In genomic region chr2:74426181-74426758, GRCh38 we compare ENCODE assay signal across 18 cellular contexts. TPM values are rescaled to one million over a fixed set of nuclear protein-coding genes. Genes with fewer than 3 reads are reported as not detected.
DNase-seq lines count a peak whose midpoint lies in the region; ATAC-seq and TF ChIP-seq lines count a peak whose summit lies in the region.
"Had no signal": no experiment of that assay in that cellular context is flagged by ENCODE, and none has a peak within 500 bp of the region (broad histone marks: within the 10 kb centered on the region; RNA-seq: fewer than 3 reads in every experiment).

No MANE protein-coding gene starts in this region.

- intact Hi-C loops in mammary epithelial cell (cut with micrococcal nuclease) (no loop called here), MCF 10A (cut with micrococcal nuclease) (no loop called here)

- BruUV-seq in mammary epithelial cell (replicated peaks; lab: Mats Ljungman, UMichigan) (no TSS peak), MCF 10A (replicated peaks; lab: Mats Ljungman, UMichigan) (no TSS peak)

- POLR2A ChIA-PET in MCF 10A (lab: Yijun Ruan, JAX), result interaction anchor here (0.6 to 4.8 kb wide), 4 partner anchors 12 to 38 kb away, joined by 3 to 38 read pairs (median 5); partner anchors contain the start of gene RTKN

- 92% methylated on average over 2 of the region's 14 CpGs for WGBS in mammary epithelial cell (ENCODE audit: low coverage, missing lambda C conversion rate)

- H3K4me1 ChIP-seq in mammary epithelial cell (ENCODE audit: insufficient read depth, low read length) (peaks cover 65% of the 10 kb centered on the region), neural progenitor cell (no peaks in the 10 kb centered on the region)

- H4K20me1 ChIP-seq in mammary epithelial cell (ENCODE audit: insufficient read depth, low read length) (no peaks in the 10 kb centered on the region), neural progenitor cell (ENCODE audit: low read depth) (peaks cover 24% of the 10 kb centered on the region)

- H3K4me3 Mint-ChIP-seq in MCF 10A (ENCODE audit: unreplicated experiment) (no peak overlapping the region), endothelial cell (ENCODE audit: unreplicated experiment) (peak overlapping the region; percentile 51), neural progenitor cell (no peak overlapping the region)
- H3K4me3 Mint-ChIP-seq: CD8-positive, alpha-beta memory T cell; GM23338 had no signal

- no peak for ATAC-seq in GM21529 (IDR thresholded peaks at IDR 0.05; ENCODE audit: unreplicated experiment)
- ATAC-seq: GM23338 had no signal

- dilution Hi-C loops in mammary epithelial cell (cut with HindIII; ENCODE audit: low sequenced_read_pairs), result no loop called here

- H3K4me1 Mint-ChIP-seq in MCF 10A (ENCODE audit: insufficient read depth, unreplicated experiment), result peaks cover 22% of the 10 kb centered on the region
- peaks cover 10% of the 10 kb centered on the region for H3K4me1 Mint-ChIP-seq in endothelial cell (ENCODE audit: unreplicated experiment)
- H3K4me1 Mint-ChIP-seq in neural progenitor cell, result peaks cover 24% of the 10 kb centered on the region

- H3K4me2 ChIP-seq in mammary epithelial cell (ENCODE audit: insufficient read depth, low read depth, low read length), result peak overlapping the region; percentile 17
- no peak overlapping the region for H3K4me2 ChIP-seq in neural progenitor cell
- H3K4me2 ChIP-seq: BLaER1 treated with 17β-estradiol and CSF1 and Interleukin-3, amounts not matched to agents 10 nM and 100 nM; GM23338 had no signal

- DNase-seq in mammary epithelial cell, result no peak
- DNase-seq in MCF 10A (ENCODE audit: unreplicated experiment), result no peak
- DNase-seq in endothelial cell (ENCODE audit: low spot score), result no peak
- no peak for DNase-seq in neural progenitor cell (ENCODE audit: low spot score)
- DNase-seq in NCI-H1436 treated with DMSO at 0.1 percent for 48 hours (lab: John Stamatoyannopoulos, UW), result no peak
- DNase-seq in NCI-H128 (lab: John Stamatoyannopoulos, UW; ENCODE audit: unreplicated experiment), result no peak
- no peak for DNase-seq in activated CD4-positive, CD25-positive, alpha-beta regulatory T cell (lab: John Stamatoyannopoulos, UW)
- DNase-seq: CD8-positive, alpha-beta memory T cell; GF-D8; NCI-H1436; NCI-H2029 treated with DMSO at 0.1 percent for 48 hours; NCI-H748 treated with DMSO at 0.1 percent for 48 hours; OCI-M1 had no signal

- no peaks in the 10 kb centered on the region for H3K9me3 Mint-ChIP-seq in MCF 10A (ENCODE audit: unreplicated experiment)
- no peaks in the 10 kb centered on the region for H3K9me3 Mint-ChIP-seq in endothelial cell (ENCODE audit: unreplicated experiment)
- H3K9me3 Mint-ChIP-seq in neural progenitor cell, result no peaks in the 10 kb centered on the region
- H3K9me3 Mint-ChIP-seq: CD8-positive, alpha-beta memory T cell; GM23338 had no signal

- H3K9me3 ChIP-seq in mammary epithelial cell (replicated peaks; ENCODE audit: insufficient read depth, low read length), result no peaks in the 10 kb centered on the region
- H3K9me3 ChIP-seq in neural progenitor cell (ENCODE audit: low read depth), result no peaks in the 10 kb centered on the region
- H3K9me3 ChIP-seq: BLaER1 treated with 17β-estradiol and CSF1 and Interleukin-3, amounts not matched to agents 10 nM and 100 nM; SJSA1 had no signal

- H3K36me3 ChIP-seq in mammary epithelial cell (ENCODE audit: insufficient read depth, low read length), result peaks cover 32% of the 10 kb centered on the region
- H3K36me3 ChIP-seq in neural progenitor cell, result no peaks in the 10 kb centered on the region

- H3K79me2 ChIP-seq in mammary epithelial cell (ENCODE audit: insufficient read depth, low read length) (peaks cover 32% of the 10 kb centered on the region), neural progenitor cell (ENCODE audit: low read depth) (peaks cover 16% of the 10 kb centered on the region)

- no peak for TF ChIP-seq CTCF in mammary epithelial cell (conservative IDR thresholded peaks at IDR 0.05 in 1 of 2, IDR thresholded peaks at IDR 0.05 in 1 of 2; ENCODE audit: extremely low read depth in 1 of 2, insufficient read depth in 1 of 2, low read depth in 1 of 2, low read length in 2 of 2)
- TF ChIP-seq CTCF in MCF 10A (IDR thresholded peaks at IDR 0.05; ENCODE audit: unreplicated experiment), result no peak
- no peak for TF ChIP-seq CTCF in endothelial cell (IDR thresholded peaks at IDR 0.05; ENCODE audit: unreplicated experiment)
- no peak for TF ChIP-seq CTCF in neural progenitor cell (IDR thresholded peaks at IDR 0.05)

- H3K27ac Mint-ChIP-seq in MCF 10A (ENCODE audit: low read depth, unreplicated experiment), result no peak overlapping the region
- no peak overlapping the region for H3K27ac Mint-ChIP-seq in endothelial cell (ENCODE audit: unreplicated experiment)
- peak overlapping the region; percentile 60 for H3K27ac Mint-ChIP-seq in neural progenitor cell

- peaks cover 72% of the 10 kb centered on the region for H3K36me3 Mint-ChIP-seq in MCF 10A (ENCODE audit: insufficient read depth, unreplicated experiment)
- peaks cover 51% of the 10 kb centered on the region for H3K36me3 Mint-ChIP-seq in endothelial cell (ENCODE audit: low read depth, unreplicated experiment)
- H3K36me3 Mint-ChIP-seq in neural progenitor cell, result peaks cover 39% of the 10 kb centered on the region

- H3K27ac ChIP-seq in mammary epithelial cell (ENCODE audit: insufficient read depth, low read depth, low read length), result peak overlapping the region; percentile 89
- H3K27ac ChIP-seq in neural progenitor cell, result no peak overlapping the region
- H3K27ac ChIP-seq: BLaER1 treated with 17β-estradiol and CSF1 and Interleukin-3, amounts not matched to agents 10 nM and 100 nM; HL-60; SJSA1 had no signal

- H2AFZ ChIP-seq in mammary epithelial cell (ENCODE audit: low read depth, low read length) (no peak overlapping the region), neural progenitor cell (replicated peaks) (no peak overlapping the region)
- H2AFZ ChIP-seq: GM23338 had no signal

- H3K4me3 ChIP-seq in mammary epithelial cell (replicated peaks in 1 of 3; ENCODE audit: insufficient read depth in 1 of 3, low read depth in 2 of 3, low read length in 3 of 3), result no peak overlapping the region
- no peak overlapping the region for H3K4me3 ChIP-seq in neural progenitor cell
- H3K4me3 ChIP-seq: BLaER1 treated with 17β-estradiol and CSF1 and Interleukin-3, amounts not matched to agents 10 nM and 100 nM; GM23338; SJSA1 had no signal

- in situ Hi-C loops in mammary epithelial cell (cut with MboI; ENCODE audit: low sequenced_read_pairs in 2 of 2), result no loop called here

- CTCF ChIA-PET in mammary epithelial cell (lab: Charles Lee; ENCODE audit: low non-redundant PET) (no interaction called here), MCF 10A (lab: Yijun Ruan, JAX) (interaction anchor here (0.7 to 1.5 kb wide), 2 partner anchors 14 to 31 kb away, joined by 3 read pairs; no protein-coding TSS in a partner anchor)

- H3K27me3 Mint-ChIP-seq in MCF 10A (ENCODE audit: insufficient read depth, unreplicated experiment) (no peaks in the 10 kb centered on the region), endothelial cell (ENCODE audit: unreplicated experiment) (peaks cover 17% of the 10 kb centered on the region), neural progenitor cell (ENCODE audit: insufficient read depth, low read depth) (peaks cover 12% of the 10 kb centered on the region)

- peak overlapping the region; percentile 18 for H3K9ac ChIP-seq in mammary epithelial cell (ENCODE audit: insufficient read depth, low read length)
- H3K9ac ChIP-seq in neural progenitor cell, result no peak overlapping the region

- H3F3A ChIP-seq in neural progenitor cell (ENCODE audit: low read depth), result peaks cover 27% of the 10 kb centered on the region

- H3K27me3 ChIP-seq in mammary epithelial cell (ENCODE audit: insufficient read depth, low read length) (no peaks in the 10 kb centered on the region), neural progenitor cell (no peaks in the 10 kb centered on the region)
- H3K27me3 ChIP-seq: BLaER1 treated with 17β-estradiol and CSF1 and Interleukin-3, amounts not matched to agents 10 nM and 100 nM; SJSA1 had no signal

RNA-seq across cellular contexts. Expression of gene WDR54, which starts 4.7 kb away (rescaled TPM):
- total RNA-seq in mammary epithelial cell (10 to 100 TPM; 39.0 to 50.4 TPM), MCF 10A (2022) (16.4 and 19.9 TPM in 2 replicates), endothelial cell (ENCODE audit: unreplicated experiment) (34.1 TPM), neural progenitor cell (ENCODE audit: low replicate concordance) (88.1 and 138 TPM in 2 replicates)
- polyA plus RNA-seq in mammary epithelial cell, result 88.7 TPM
- polyA minus RNA-seq in mammary epithelial cell, result 46.2 TPM

RNA-seq across cellular contexts. Expression of gene C2orf81, which starts 4.9 kb away (rescaled TPM):
- total RNA-seq in mammary epithelial cell, result 1 to 10 TPM; 2.5 to 9.5 TPM
- polyA plus RNA-seq in mammary epithelial cell, result 1.9 TPM
- polyA minus RNA-seq in mammary epithelial cell, result not detected
- 4.3 and 5.6 TPM in 2 replicates for total RNA-seq in MCF 10A (2022)
- total RNA-seq in endothelial cell (ENCODE audit: unreplicated experiment), result 5.0 TPM
- 1.8 and 6.0 TPM in 2 replicates for total RNA-seq in neural progenitor cell (ENCODE audit: low replicate concordance)

RNA-seq across cellular contexts. Expression of gene RTKN, which starts 15.5 kb away (rescaled TPM):
- total RNA-seq in mammary epithelial cell, result 100 to 1,000 TPM; 124 to 206 TPM
- polyA plus RNA-seq in mammary epithelial cell, result 99.4 TPM
- 77.8 TPM for polyA minus RNA-seq in mammary epithelial cell
- 49.1 and 63.0 TPM in 2 replicates for total RNA-seq in MCF 10A (2022)
- total RNA-seq in endothelial cell (ENCODE audit: unreplicated experiment), result 65.4 TPM
- 11.4 and 40.0 TPM in 2 replicates for total RNA-seq in neural progenitor cell (ENCODE audit: low replicate concordance)

RNA-seq across cellular contexts. Expression of gene INO80B, which starts 28.6 kb away (rescaled TPM):
- 10 to 100 TPM; 15.0 to 43.2 TPM for total RNA-seq in mammary epithelial cell
- polyA plus RNA-seq in mammary epithelial cell, result 11.7 TPM
- polyA minus RNA-seq in mammary epithelial cell, result 0.47 TPM
- 34.6 and 36.0 TPM in 2 replicates for total RNA-seq in MCF 10A (2022)
- total RNA-seq in endothelial cell (ENCODE audit: unreplicated experiment), result 22.1 TPM
- total RNA-seq in neural progenitor cell (ENCODE audit: low replicate concordance), result 8.7 and 15.9 TPM in 2 replicates

RNA-seq across cellular contexts. Expression of gene WBP1, which starts 32.0 kb away (rescaled TPM):
- total RNA-seq in mammary epithelial cell (10 to 100 TPM; 42.7 to 79.3 TPM), MCF 10A (2022) (45.7 and 46.5 TPM in 2 replicates), endothelial cell (ENCODE audit: unreplicated experiment) (76.8 TPM), neural progenitor cell (ENCODE audit: low replicate concordance) (38.2 and 132 TPM in 2 replicates)
- polyA plus RNA-seq in mammary epithelial cell, result 71.6 TPM
- 64.7 TPM for polyA minus RNA-seq in mammary epithelial cell
